ENCODE assay signal across 1 cellular context in genomic region chr19:8342316-8342683, GRCh38.
TF ChIP-seq lines count a peak whose summit lies in the region.

No MANE protein-coding gene starts in this region.

TF ChIP-seq in H1, 55 proteins besides CTCF, POLR2A, EP300 and RAD21:
- no peak for TF ChIP-seq HDAC2 (IDR thresholded peaks at IDR 0.05; ENCODE audit: borderline replicate concordance in 1 of 2, low read depth in 2 of 2, low read length in 2 of 2)
- TF ChIP-seq CBX5 (IDR thresholded peaks at IDR 0.05; ENCODE audit: low read depth, low read length) = no peak
- no peak for TF ChIP-seq TEAD4 (IDR thresholded peaks at IDR 0.05; ENCODE audit: low read depth, low read length)
- TF ChIP-seq SP4 (IDR thresholded peaks at IDR 0.05; ENCODE audit: low read length) = no peak
- TF ChIP-seq BACH1 (IDR thresholded peaks at IDR 0.05; ENCODE audit: low read length) = no peak
- no peak for TF ChIP-seq JUN (IDR thresholded peaks at IDR 0.05; ENCODE audit: low read depth, low read length)
- TF ChIP-seq SP2 (IDR thresholded peaks at IDR 0.05; ENCODE audit: low read length) = no peak
- TF ChIP-seq SUZ12 (IDR thresholded peaks at IDR 0.05; ENCODE audit: low read length) = no peak
- TF ChIP-seq CTBP2 (IDR thresholded peaks at IDR 0.05; ENCODE audit: borderline replicate concordance, insufficient read depth, insufficient read length, low read length) = no peak
- no peak for TF ChIP-seq TAF1 (IDR thresholded peaks at IDR 0.05; ENCODE audit: low read depth, low read length)
- no peak for TF ChIP-seq TBP (IDR thresholded peaks at IDR 0.05; ENCODE audit: low read depth, low read length)
- no peak for TF ChIP-seq ZNF274 (IDR thresholded peaks at IDR 0.05; ENCODE audit: borderline replicate concordance, extremely low read depth, low read length)
- TF ChIP-seq RFX5 (IDR thresholded peaks at IDR 0.05; ENCODE audit: borderline replicate concordance, low read depth, low read length) = no peak
- TF ChIP-seq, protein P1, sequence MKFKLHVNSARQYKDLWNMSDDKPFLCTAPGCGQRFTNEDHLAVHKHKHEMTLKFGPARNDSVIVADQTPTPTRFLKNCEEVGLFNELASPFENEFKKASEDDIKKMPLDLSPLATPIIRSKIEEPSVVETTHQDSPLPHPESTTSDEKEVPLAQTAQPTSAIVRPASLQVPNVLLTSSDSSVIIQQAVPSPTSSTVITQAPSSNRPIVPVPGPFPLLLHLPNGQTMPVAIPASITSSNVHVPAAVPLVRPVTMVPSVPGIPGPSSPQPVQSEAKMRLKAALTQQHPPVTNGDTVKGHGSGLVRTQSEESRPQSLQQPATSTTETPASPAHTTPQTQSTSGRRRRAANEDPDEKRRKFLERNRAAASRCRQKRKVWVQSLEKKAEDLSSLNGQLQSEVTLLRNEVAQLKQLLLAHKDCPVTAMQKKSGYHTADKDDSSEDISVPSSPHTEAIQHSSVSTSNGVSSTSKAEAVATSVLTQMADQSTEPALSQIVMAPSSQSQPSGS (IDR thresholded peaks at IDR 0.05; ENCODE audit: low read length) = no peak
- no peak for TF ChIP-seq TAF7 (optimal IDR thresholded peaks at IDR 0.05; ENCODE audit: borderline replicate concordance, low read depth, low read length)
- no peak for TF ChIP-seq ATF3 (IDR thresholded peaks at IDR 0.05; ENCODE audit: insufficient read depth, low read depth, low read length)
